In the genomic region with DNA sequence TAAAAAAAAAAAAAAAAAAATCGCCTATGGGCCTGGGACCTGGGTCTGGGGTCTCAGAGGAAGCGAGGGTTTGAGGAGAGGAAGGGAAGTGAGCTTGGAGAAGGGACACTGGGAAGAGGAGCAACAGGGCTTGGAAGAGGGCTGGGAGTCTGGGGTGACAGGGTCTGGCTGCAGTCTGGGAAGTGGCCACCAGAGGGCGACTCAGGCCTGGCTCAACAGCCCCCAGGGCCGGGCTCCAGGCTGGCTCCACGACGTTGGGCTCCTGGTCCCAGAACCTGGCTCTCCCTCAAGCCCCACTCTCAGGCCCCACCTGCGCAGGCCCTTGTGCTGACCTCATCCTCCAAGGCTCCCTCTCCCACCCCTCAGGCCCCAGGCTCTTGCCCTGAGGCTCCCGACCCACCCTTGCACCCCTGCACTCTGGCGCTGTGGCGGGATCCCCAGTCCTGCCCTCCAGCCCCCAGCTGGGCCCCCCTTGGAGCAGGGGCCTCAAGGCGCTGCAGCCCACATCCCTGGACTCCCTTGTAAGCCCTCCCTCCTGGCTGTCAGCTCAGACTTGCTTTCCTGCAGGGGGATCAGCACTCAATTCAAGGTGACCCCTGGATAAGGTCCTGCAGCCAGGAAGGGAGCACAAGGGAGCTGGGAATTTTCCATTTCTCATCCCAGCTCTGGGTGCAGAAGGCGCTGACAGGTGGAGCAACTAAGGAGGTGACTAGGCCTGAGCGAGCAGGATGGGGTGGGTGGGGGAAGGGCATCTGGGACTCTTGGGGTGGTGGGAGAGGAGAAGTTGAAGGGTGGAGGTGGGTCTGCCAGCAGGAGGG, we compare ENCODE assay signal across 8 cellular contexts. TPM values are rescaled to one million over a fixed set of nuclear protein-coding genes. Genes with fewer than 3 reads are reported as not detected.
DNase-seq lines count a peak whose midpoint lies in the region; ATAC-seq and TF ChIP-seq lines count a peak whose summit lies in the region.

No MANE protein-coding gene starts in this region.

- in situ Hi-C loops in Caki2 (cut with HindIII; ENCODE audit: low pct_unique_long_range_greater_than_20kb, low sequenced_read_pairs) = no loop called here

- TF ChIP-seq CTCF in HFFc6 (IDR thresholded peaks at IDR 0.05) = peak; percentile 96

- peaks cover 1% of the 10 kb centered on the region; the same call in 1 of the 2 replicates for H3K27me3 Mint-ChIP-seq in HFFc6 (ENCODE audit: insufficient read depth)

- H3K4me1 Mint-ChIP-seq in HFFc6 (ENCODE audit: low read depth) = peaks cover 11% of the 10 kb centered on the region

- no peak overlapping the region for H3K27ac Mint-ChIP-seq in HFFc6

- no peak overlapping the region for H3K4me3 Mint-ChIP-seq in HFFc6

- H3K36me3 Mint-ChIP-seq in HFFc6 (ENCODE audit: low read depth) = peaks cover 14% of the 10 kb centered on the region; the same call in 1 of the 2 replicates

- DNase-seq in Caki2 (ENCODE audit: low read depth) (peak; percentile 36), HFFc6 (peak; percentile 47), NCI-H226 (peak; percentile 43), cerebellar cortex (ENCODE audit: low spot score) (peak; percentile 85), left colon (peak; percentile 80 to 91)
- peak; percentile 76 to 86 for DNase-seq in activated CD4-positive, alpha-beta T cell treated with anti-CD3 and anti-CD28 coated beads for 4 hours
- peak; percentile 88 to 91 for DNase-seq in stimulated activated CD4-positive, alpha-beta T cell treated with anti-CD3 and anti-CD28 coated beads, Interleukin-2, amount 100 ng/mL, for 48 hours

- H3K9me3 Mint-ChIP-seq in HFFc6 = no peaks in the 10 kb centered on the region

- intact Hi-C loops in left colon (cut with DNase I, micrococcal nuclease) = loop anchor here (5.0 kb wide), 1 partner anchor 88 kb away; no protein-coding TSS in a partner anchor

- peak; percentile 74 for ATAC-seq in left colon
- ATAC-seq in HG03439 (IDR thresholded peaks at IDR 0.05; ENCODE audit: unreplicated experiment) = no peak

RNA-seq across cellular contexts. Expression of gene SPACDR, which starts 5.4 kb away (rescaled TPM):
- not detected in 2 replicates for total RNA-seq in Caki2 (2014; rRNA removed; shearing (Covaris generic); ENCODE audit: low replicate concordance)
- 1 to 10 TPM in 3 of 6 experiments, under 1 TPM in 3; 0.66 to 1.6 (median 1.0) TPM for total RNA-seq in HFFc6 (2021; fragmentation: NEBNext Ultra II Directional; extraction: Animal tissue kit (Norgen Biotek cat#: 25700))
- under 1 TPM; 0.31 to 0.39 TPM for total RNA-seq in left colon

RNA-seq across cellular contexts. Expression of gene TSC22D4, which starts 9.6 kb away (rescaled TPM):
- total RNA-seq in Caki2 (2014; rRNA removed; shearing (Covaris generic); ENCODE audit: low replicate concordance) = 39.5 and 46.5 TPM in 2 replicates
- total RNA-seq in HFFc6 (2021; fragmentation: NEBNext Ultra II Directional; extraction: Animal tissue kit (Norgen Biotek cat#: 25700)) = 10 to 100 TPM; 50.6 to 54.5 (median 51.7) TPM
- 10 to 100 TPM; 45.9 to 57.2 TPM for total RNA-seq in left colon

RNA-seq across cellular contexts. Expression of gene NYAP1, which starts 14.3 kb away (rescaled TPM):
- total RNA-seq in Caki2 (2014; rRNA removed; shearing (Covaris generic); ENCODE audit: low replicate concordance) = 0.87 and 3.6 TPM in 2 replicates
- total RNA-seq in HFFc6 (2021; fragmentation: NEBNext Ultra II Directional; extraction: Animal tissue kit (Norgen Biotek cat#: 25700)) = under 1 TPM; 0.50 to 0.99 (median 0.86) TPM
- under 1 TPM; 0.27 to 0.47 TPM for total RNA-seq in left colon

RNA-seq across cellular contexts. Expression of gene PPP1R35, which starts 33.1 kb away (rescaled TPM):
- 48.5 and 55.4 TPM in 2 replicates for total RNA-seq in Caki2 (2014; rRNA removed; shearing (Covaris generic); ENCODE audit: low replicate concordance)
- total RNA-seq in HFFc6 (2021; fragmentation: NEBNext Ultra II Directional; extraction: Animal tissue kit (Norgen Biotek cat#: 25700)) = 10 to 100 TPM; 22.9 to 33.6 (median 26.5) TPM
- total RNA-seq in left colon = 10 to 100 TPM; 32.6 to 35.3 TPM

RNA-seq across cellular contexts. Expression of gene MEPCE, which starts 39.8 kb away (rescaled TPM):
- total RNA-seq in Caki2 (2014; rRNA removed; shearing (Covaris generic); ENCODE audit: low replicate concordance) = 44.0 and 49.7 TPM in 2 replicates
- 10 to 100 TPM; 38.7 to 42.9 (median 41.2) TPM for total RNA-seq in HFFc6 (2021; fragmentation: NEBNext Ultra II Directional; extraction: Animal tissue kit (Norgen Biotek cat#: 25700))
- 10 to 100 TPM; 27.4 to 30.2 TPM for total RNA-seq in left colon

Comparison
In these comparisons a context has a peak if more than half of its experiments do, and no peak if none do; other contexts are left out.
1. DNase-seq: peak in every context shown above with its lines; median percentile 90 in stimulated activated CD4-positive, alpha-beta T cell treated with anti-CD3 and anti-CD28 coated beads, Interleukin-2, amount 100 ng/mL, for 48 hours; 86 in left colon; 85 in cerebellar cortex; 81 in activated CD4-positive, alpha-beta T cell treated with anti-CD3 and anti-CD28 coated beads for 4 hours; 47 in HFFc6; 43 in NCI-H226; 36 in Caki2.